21 cellular contexts compared by ENCODE assay signal in the genomic region with DNA sequence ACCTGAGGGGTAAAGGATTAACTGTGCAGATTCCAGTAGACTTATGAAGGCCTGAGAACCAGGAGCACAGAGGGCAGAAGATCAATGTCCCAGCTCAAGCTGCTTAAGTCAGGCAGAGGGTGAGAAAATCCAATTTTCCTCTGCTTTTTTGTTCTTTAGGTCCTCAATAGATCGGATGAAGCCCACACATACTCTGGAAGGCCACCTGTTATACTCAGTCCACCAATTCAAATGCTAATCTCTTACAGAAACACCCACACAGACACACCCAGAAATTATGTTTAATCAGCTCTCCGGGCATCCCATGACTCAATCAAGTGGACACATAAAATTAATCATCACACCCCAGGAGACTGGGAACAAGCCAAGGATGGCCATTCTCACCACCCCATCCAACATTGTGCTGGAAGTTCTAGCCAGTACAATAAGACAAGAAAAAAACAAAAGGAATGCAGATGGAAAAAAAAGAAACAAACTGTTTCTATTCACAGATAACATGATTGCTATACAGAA.
DNase-seq lines count a peak whose midpoint lies in the region; ATAC-seq and TF ChIP-seq lines count a peak whose summit lies in the region.
"Had no signal": no experiment of that assay in that cellular context is flagged by ENCODE, and none has a peak within 500 bp of the region (broad histone marks: within the 10 kb centered on the region; RNA-seq: fewer than 3 reads in every experiment).

No MANE protein-coding gene starts in this region.

- in situ Hi-C loops in brain microvascular endothelial cell (cut with HindIII; ENCODE audit: low pct_ligation_motif_present, low sequenced_read_pairs), result no loop called here

- H3K9me3 ChIP-seq in HEK293 (ENCODE audit: control insufficient read depth, insufficient read depth, low read depth, low read length) (no peaks in the 10 kb centered on the region), upper lobe of right lung (no peaks in the 10 kb centered on the region)

- H3K27me3 ChIP-seq in brain microvascular endothelial cell (replicated peaks), result no peaks in the 10 kb centered on the region
- H3K27me3 ChIP-seq in upper lobe of right lung, result no peaks in the 10 kb centered on the region
- H3K27me3 ChIP-seq: tibial nerve had no signal

- ATAC-seq in upper lobe of right lung, result no peak
- ATAC-seq: stimulated activated naive CD8-positive, alpha-beta T cell treated with anti-CD3 and anti-CD28 coated beads, Interleukin-15, Interleukin-2, amounts not matched to agents 100 U/mL and 50 U/mL, for 24 hours had no signal

- POLR2A ChIA-PET in HEK293 (lab: Yijun Ruan, JAX), result no interaction called here

- H3K27ac ChIP-seq in HEK293 (ENCODE audit: extremely low read depth, low read depth, low read length), result no peak overlapping the region
- H3K27ac ChIP-seq in brain microvascular endothelial cell, result no peak overlapping the region
- no peak overlapping the region for H3K27ac ChIP-seq in upper lobe of right lung
- H3K27ac ChIP-seq: parathyroid adenoma, tibial nerve, VCaP had no signal

- CTCF ChIA-PET in HEK293 (lab: Yijun Ruan, JAX), result interaction anchor here (0.6 kb wide), 1 partner anchor 28 kb away, joined by 4 read pairs; no protein-coding TSS in a partner anchor

- TF ChIP-seq CTCF in HEK293 (tag by site-specific recombination; IDR thresholded peaks at IDR 0.05) (no peak), brain microvascular endothelial cell (IDR thresholded peaks at IDR 0.05; ENCODE audit: low read depth, low read length, missing control alignments) (no peak), upper lobe of right lung (IDR thresholded peaks at IDR 0.05) (no peak)

- intact Hi-C loops in upper lobe of right lung (cut with DNase I), result no loop called here

- DNase-seq in NCI-H748 (lab: John Stamatoyannopoulos, UW; ENCODE audit: unreplicated experiment), result peak; percentile 89
- DNase-seq in brain microvascular endothelial cell, result peak; percentile 24
- DNase-seq in non-pigmented ciliary epithelial cell (ENCODE audit: low read depth), result peak; percentile 14
- DNase-seq in SIG-M5 (lab: John Stamatoyannopoulos, UW), result no peak
- DNase-seq in upper lobe of right lung, result no peak
- DNase-seq in epidermal melanocyte (ENCODE audit: insufficient read length, low spot score), result no peak
- DNase-seq: activated CD4-positive, alpha-beta memory T cell treated with anti-CD3 and anti-CD28 coated beads for 36 hours; activated T-cell treated with anti-CD3 and anti-CD28 coated beads for 4 hours; amniotic stem cell; Caco-2; effector memory CD4-positive, alpha-beta T cell; islet precursor cell; naive B cell; NCI-H187; NCI-H446; stimulated activated CD4-positive, alpha-beta T cell treated with anti-CD3 and anti-CD28 coated beads, Interleukin-2, amount 100 ng/mL, for 24 hours; stimulated activated naive CD8-positive, alpha-beta T cell treated with anti-CD3 and anti-CD28 coated beads, Interleukin-15, Interleukin-2, amounts not matched to agents 100 U/mL and 50 U/mL, for 24 hours had no signal

- H3K36me3 ChIP-seq in HEK293 (ENCODE audit: control insufficient read depth in 2 of 2, insufficient read depth in 1 of 2, low read length in 2 of 2), result no peaks in the 10 kb centered on the region
- H3K36me3 ChIP-seq in brain microvascular endothelial cell (replicated peaks), result no peaks in the 10 kb centered on the region
- no peaks in the 10 kb centered on the region for H3K36me3 ChIP-seq in upper lobe of right lung
- H3K36me3 ChIP-seq: tibial nerve had no signal

- no peak overlapping the region for H3K4me3 ChIP-seq in HEK293 (ENCODE audit: low read depth, low read length)
- no peak overlapping the region for H3K4me3 ChIP-seq in brain microvascular endothelial cell (ENCODE audit: low read depth, low read length)
- H3K4me3 ChIP-seq in upper lobe of right lung, result no peak overlapping the region
- H3K4me3 ChIP-seq: tibial nerve had no signal

- H3K4me1 ChIP-seq in HEK293 (ENCODE audit: control insufficient read depth, insufficient read depth, low read length), result no peaks in the 10 kb centered on the region
- peaks cover 2% of the 10 kb centered on the region for H3K4me1 ChIP-seq in upper lobe of right lung
- H3K4me1 ChIP-seq: Caco-2, parathyroid adenoma, tibial nerve had no signal

TF ChIP-seq in HEK293, 187 proteins besides CTCF, POLR2A, EP300 and RAD21:
- peak; percentile 34; the same call in 1 of the 2 replicates for TF ChIP-seq SCRT2 (tag by site-specific recombination; IDR thresholded peaks at IDR 0.05)
- no peak for TF ChIP-seq PRDM2 (tag by site-specific recombination; IDR thresholded peaks at IDR 0.05; ENCODE audit: borderline replicate concordance)

Comparison
In these comparisons a context has a peak if more than half of its experiments do, and no peak if none do; other contexts are left out.
1. DNase-seq: peak in NCI-H748 (single experiment), brain microvascular endothelial cell (single experiment) and non-pigmented ciliary epithelial cell (single experiment); none in SIG-M5 (single experiment), upper lobe of right lung (single experiment) and epidermal melanocyte (single experiment).